In the genomic region with DNA sequence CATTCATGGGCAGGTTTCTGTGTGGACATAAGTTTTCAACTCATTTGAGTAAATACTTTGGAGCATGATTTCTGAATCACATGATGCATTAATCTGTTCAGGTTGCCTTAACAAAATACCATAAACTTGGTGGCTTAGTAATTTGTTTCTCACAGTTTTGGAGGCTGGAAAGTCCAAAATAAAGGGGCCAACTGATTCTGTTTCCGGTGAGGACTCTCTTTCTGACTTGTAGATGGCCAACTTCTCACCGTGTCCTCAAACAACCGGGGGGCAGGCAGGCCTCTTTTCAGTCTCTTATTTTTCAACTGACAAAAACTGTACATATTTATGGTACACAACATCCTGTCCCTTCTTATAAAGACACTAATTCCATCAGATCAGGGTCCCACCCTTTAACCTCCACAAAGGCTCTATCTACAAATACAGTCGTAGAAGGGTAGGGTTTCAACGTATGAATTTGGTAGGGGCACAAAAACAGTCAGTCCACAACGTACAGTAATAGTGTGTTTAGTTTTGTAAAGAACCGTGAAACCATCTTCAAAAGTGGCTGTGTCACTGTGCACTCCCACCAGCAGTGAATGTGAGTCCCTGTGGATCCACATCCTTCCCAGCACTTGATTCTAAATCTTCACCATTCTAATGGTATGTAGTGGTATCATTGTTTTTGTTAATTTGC, we compare ENCODE assay signal across 30 cellular contexts.
"Had no signal": no experiment of that assay in that cellular context is flagged by ENCODE, and none has a peak within 500 bp of the region (broad histone marks: within the 10 kb centered on the region; RNA-seq: fewer than 3 reads in every experiment).

No MANE protein-coding gene starts in this region.

- H3K27me3 Mint-ChIP-seq: effector memory CD8-positive, alpha-beta T cell; naive B cell had no signal

- H3K9me3 Mint-ChIP-seq: effector memory CD8-positive, alpha-beta T cell had no signal

- H3K27ac ChIP-seq: esophagus squamous epithelium, heart right ventricle, left lung, prostate gland, right atrium auricular region, stomach, thyroid gland, vagina had no signal

- H3K4me1 ChIP-seq: heart right ventricle, right atrium auricular region, vagina had no signal

- H3K27me3 ChIP-seq: esophagus squamous epithelium, heart right ventricle, left lung, right atrium auricular region, stomach, thyroid gland, vagina had no signal

- H3K27ac Mint-ChIP-seq: effector memory CD8-positive, alpha-beta T cell; mesothelial cell of epicardium; nephron progenitor cell had no signal

- H3K4me3 Mint-ChIP-seq: effector memory CD8-positive, alpha-beta T cell; mesothelial cell of epicardium; naive B cell; nephron progenitor cell had no signal

- H3K36me3 ChIP-seq: esophagus squamous epithelium, heart right ventricle, left lung, prostate gland, right atrium auricular region, stomach, thyroid gland, vagina had no signal

- FAIRE-seq: endometrium, islet of Langerhans had no signal

- H3K4me2 ChIP-seq: smooth muscle cell had no signal

- DNase-seq: effector memory CD8-positive, alpha-beta T cell; erythroblast; esophagus squamous epithelium; foreskin melanocyte; glutamatergic neuron; heart right ventricle; hippocampal formation; left cardiac atrium; left lung; mesenchymal stem cell; mucosa of descending colon; naive B cell; nephron progenitor cell; nucleus accumbens; stimulated activated CD4-positive, alpha-beta T cell treated with anti-CD3 and anti-CD28 coated beads, Interleukin-12 subunit alpha, Interleukin-12 subunit beta, amount 100 ng/mL, for 4 hours; stimulated activated CD4-positive, alpha-beta T cell treated with anti-CD3 and anti-CD28 coated beads, Interleukin-1b, Interleukin-23, amount 100 ng/mL, for 48 hours; stimulated activated CD4-positive, alpha-beta T cell treated with anti-CD3 and anti-CD28 coated beads, Interleukin-4, amount 100 ng/mL, for 1 hour; stimulated activated CD8-positive, alpha-beta memory T cell treated with anti-CD3 and anti-CD28 coated beads, Interleukin-4, amount 100 ng/mL, for 48 hours; stimulated activated naive CD4-positive, alpha-beta T cell treated with Interleukin-2 at 50 U/mL for 16 hours; stomach; thyroid gland; trophoblast cell had no signal

- ATAC-seq: effector memory CD8-positive, alpha-beta T cell; heart right ventricle; left cardiac atrium; left lung; mucosa of descending colon; sciatic nerve had no signal

- H3K9me3 ChIP-seq: esophagus squamous epithelium, heart right ventricle, left lung, mucosa of descending colon, prostate gland, right atrium auricular region, stomach, thyroid gland, vagina had no signal

- H3K4me3 ChIP-seq: esophagus squamous epithelium, heart right ventricle, left lung, mucosa of descending colon, prostate gland, right atrium auricular region, smooth muscle cell, stomach, thyroid gland, vagina had no signal
